1 cellular context compared by ENCODE assay signal in genomic region chr6:27605401-27606342, GRCh38.
TF ChIP-seq lines count a peak whose summit lies in the region.

No MANE protein-coding gene starts in this region.

TF ChIP-seq in K562, 482 proteins besides CTCF, POLR2A, EP300 and RAD21 (continued from another document and continues in another):
- TF ChIP-seq, protein P1, sequence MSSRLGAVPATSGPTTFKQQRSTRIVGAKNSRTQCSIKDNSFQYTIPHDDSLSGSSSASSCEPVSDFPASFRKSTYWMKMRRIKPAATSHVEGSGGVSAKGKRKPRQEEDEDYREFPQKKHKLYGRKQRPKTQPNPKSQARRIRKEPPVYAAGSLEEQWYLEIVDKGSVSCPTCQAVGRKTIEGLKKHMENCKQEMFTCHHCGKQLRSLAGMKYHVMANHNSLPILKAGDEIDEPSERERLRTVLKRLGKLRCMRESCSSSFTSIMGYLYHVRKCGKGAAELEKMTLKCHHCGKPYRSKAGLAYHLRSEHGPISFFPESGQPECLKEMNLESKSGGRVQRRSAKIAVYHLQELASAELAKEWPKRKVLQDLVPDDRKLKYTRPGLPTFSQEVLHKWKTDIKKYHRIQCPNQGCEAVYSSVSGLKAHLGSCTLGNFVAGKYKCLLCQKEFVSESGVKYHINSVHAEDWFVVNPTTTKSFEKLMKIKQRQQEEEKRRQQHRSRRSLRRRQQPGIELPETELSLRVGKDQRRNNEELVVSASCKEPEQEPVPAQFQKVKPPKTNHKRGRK (tag; IDR thresholded peaks at IDR 0.05), result peak; percentile 46; the same call in 1 of the 2 replicates
- TF ChIP-seq ZFX (CRISPR knock-in tag; IDR thresholded peaks at IDR 0.05), result peak; percentile 56
- TF ChIP-seq DNMT1 (IDR thresholded peaks at IDR 0.05), result 0 out of 2 replicates have a peak, but pooled peaks have one; percentile 49
- TF ChIP-seq ZSCAN29 (IDR thresholded peaks at IDR 0.05), result peak; percentile 85
- peak in 1 of 2 experiments; percentile 22; a peak in 1 of 4 replicates for TF ChIP-seq NONO (IDR thresholded peaks at IDR 0.05; ENCODE audit: low read depth in 2 of 2, low read length in 1 of 2)
- TF ChIP-seq, protein P2, sequence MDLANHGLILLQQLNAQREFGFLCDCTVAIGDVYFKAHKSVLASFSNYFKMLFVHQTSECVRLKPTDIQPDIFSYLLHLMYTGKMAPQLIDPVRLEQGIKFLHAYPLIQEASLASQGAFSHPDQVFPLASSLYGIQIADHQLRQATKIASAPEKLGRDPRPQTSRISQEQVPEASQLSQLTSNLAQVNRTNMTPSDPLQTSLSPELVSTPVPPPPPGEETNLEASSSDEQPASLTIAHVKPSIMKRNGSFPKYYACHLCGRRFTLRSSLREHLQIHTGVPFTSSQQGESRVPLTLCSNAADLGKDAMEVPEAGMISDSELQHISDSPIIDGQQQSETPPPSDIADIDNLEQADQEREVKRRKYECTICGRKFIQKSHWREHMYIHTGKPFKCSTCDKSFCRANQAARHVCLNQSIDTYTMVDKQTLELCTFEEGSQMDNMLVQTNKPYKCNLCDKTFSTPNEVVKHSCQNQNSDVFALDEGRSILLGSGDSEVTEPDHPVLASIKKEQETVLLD (IDR thresholded peaks at IDR 0.05), result 0 out of 2 replicates have a peak, but pooled peaks have one; percentile 54
- no peak for TF ChIP-seq KAT7 (CRISPR knock-in tag; IDR thresholded peaks at IDR 0.05; ENCODE audit: borderline replicate concordance)
- 0 out of 2 replicates have a peak, but pooled peaks have one; percentile 24 for TF ChIP-seq HDGF (IDR thresholded peaks at IDR 0.05)
- peak; percentile 36; the same call in 1 of the 2 replicates for TF ChIP-seq TRIM28 (IDR thresholded peaks at IDR 0.05)
- TF ChIP-seq ESRRA (IDR thresholded peaks at IDR 0.05; ENCODE audit: borderline replicate concordance, low read depth), result peak; percentile 44
- TF ChIP-seq BRF1 (IDR thresholded peaks at IDR 0.05; ENCODE audit: borderline replicate concordance, extremely low read depth, insufficient read length), result peak; percentile 60
- TF ChIP-seq, protein P3, sequence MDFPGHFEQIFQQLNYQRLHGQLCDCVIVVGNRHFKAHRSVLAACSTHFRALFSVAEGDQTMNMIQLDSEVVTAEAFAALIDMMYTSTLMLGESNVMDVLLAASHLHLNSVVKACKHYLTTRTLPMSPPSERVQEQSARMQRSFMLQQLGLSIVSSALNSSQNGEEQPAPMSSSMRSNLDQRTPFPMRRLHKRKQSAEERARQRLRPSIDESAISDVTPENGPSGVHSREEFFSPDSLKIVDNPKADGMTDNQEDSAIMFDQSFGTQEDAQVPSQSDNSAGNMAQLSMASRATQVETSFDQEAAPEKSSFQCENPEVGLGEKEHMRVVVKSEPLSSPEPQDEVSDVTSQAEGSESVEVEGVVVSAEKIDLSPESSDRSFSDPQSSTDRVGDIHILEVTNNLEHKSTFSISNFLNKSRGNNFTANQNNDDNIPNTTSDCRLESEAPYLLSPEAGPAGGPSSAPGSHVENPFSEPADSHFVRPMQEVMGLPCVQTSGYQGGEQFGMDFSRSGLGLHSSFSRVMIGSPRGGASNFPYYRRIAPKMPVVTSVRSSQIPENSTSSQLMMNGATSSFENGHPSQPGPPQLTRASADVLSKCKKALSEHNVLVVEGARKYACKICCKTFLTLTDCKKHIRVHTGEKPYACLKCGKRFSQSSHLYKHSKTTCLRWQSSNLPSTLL (IDR thresholded peaks at IDR 0.05), result peak; percentile 88
- no peak for TF ChIP-seq ZC3H4 (CRISPR knock-in tag; IDR thresholded peaks at IDR 0.05; ENCODE audit: borderline replicate concordance)
- 0 out of 2 replicates have a peak, but pooled peaks have one; percentile 13 for TF ChIP-seq ARID2 (IDR thresholded peaks at IDR 0.05)
- TF ChIP-seq ZNF3 (CRISPR knock-in tag; IDR thresholded peaks at IDR 0.05), result no peak
- TF ChIP-seq ETS1 (conservative IDR thresholded peaks at IDR 0.05; ENCODE audit: control insufficient read depth, low read depth, low read length), result peak; percentile 98
- TF ChIP-seq ELF1 (tag; IDR thresholded peaks at IDR 0.05), result peak; percentile 81
- peak; percentile 44 for TF ChIP-seq MEIS2 (IDR thresholded peaks at IDR 0.05; ENCODE audit: partially characterized antibody)
- TF ChIP-seq DMBX1 (CRISPR knock-in tag; IDR thresholded peaks at IDR 0.05; ENCODE audit: borderline replicate concordance), result no peak
- TF ChIP-seq ZBTB11 (CRISPR knock-in tag; IDR thresholded peaks at IDR 0.05), result peak in 1 of 3 experiments; percentile 77; a peak in 2 of 6 replicates
- TF ChIP-seq ZNF232 (CRISPR knock-in tag; IDR thresholded peaks at IDR 0.05), result 0 out of 2 replicates have a peak, but pooled peaks have one; percentile 48
- TF ChIP-seq COPS2 (conservative IDR thresholded peaks at IDR 0.05), result no peak
- no peak; the same call in 1 of the 2 replicates for TF ChIP-seq CREB1 (IDR thresholded peaks at IDR 0.05)
- TF ChIP-seq CREB1 (CRISPR knock-in tag; IDR thresholded peaks at IDR 0.05), result peak; percentile 10; the same call in 1 of the 2 replicates
- peak; percentile 99 for TF ChIP-seq RBM39 (optimal IDR thresholded peaks at IDR 0.05; ENCODE audit: low read depth, low read length)
- TF ChIP-seq, protein P4, sequence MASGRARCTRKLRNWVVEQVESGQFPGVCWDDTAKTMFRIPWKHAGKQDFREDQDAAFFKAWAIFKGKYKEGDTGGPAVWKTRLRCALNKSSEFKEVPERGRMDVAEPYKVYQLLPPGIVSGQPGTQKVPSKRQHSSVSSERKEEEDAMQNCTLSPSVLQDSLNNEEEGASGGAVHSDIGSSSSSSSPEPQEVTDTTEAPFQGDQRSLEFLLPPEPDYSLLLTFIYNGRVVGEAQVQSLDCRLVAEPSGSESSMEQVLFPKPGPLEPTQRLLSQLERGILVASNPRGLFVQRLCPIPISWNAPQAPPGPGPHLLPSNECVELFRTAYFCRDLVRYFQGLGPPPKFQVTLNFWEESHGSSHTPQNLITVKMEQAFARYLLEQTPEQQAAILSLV (tag; IDR thresholded peaks at IDR 0.05), result 0 out of 2 replicates have a peak, but pooled peaks have one; percentile 55
- 0 out of 2 replicates have a peak, but pooled peaks have one; percentile 35 for TF ChIP-seq PML (IDR thresholded peaks at IDR 0.05; ENCODE audit: low read length)
- TF ChIP-seq SP1 (CRISPR knock-in tag; IDR thresholded peaks at IDR 0.05), result peak; percentile 85
- TF ChIP-seq MEF2A (IDR thresholded peaks at IDR 0.05; ENCODE audit: control insufficient read depth, low read depth, low read length), result peak; percentile 36; the same call in 1 of the 2 replicates
- TF ChIP-seq ZNF764 (CRISPR knock-in tag; IDR thresholded peaks at IDR 0.05; ENCODE audit: low read depth), result peak; percentile 29; the same call in 1 of the 2 replicates
- peak; percentile 66 to 93; a peak in 2 of 4 replicates for TF ChIP-seq ARNT (IDR thresholded peaks at IDR 0.05)
- TF ChIP-seq ZBTB40 (IDR thresholded peaks at IDR 0.05), result peak; percentile 87
- TF ChIP-seq ZBTB40 (CRISPR knock-in tag; IDR thresholded peaks at IDR 0.05), result no peak
- TF ChIP-seq FOXM1 (IDR thresholded peaks at IDR 0.05; ENCODE audit: low read depth), result no peak
- TF ChIP-seq FOXM1 (CRISPR knock-in tag; IDR thresholded peaks at IDR 0.05; ENCODE audit: low read depth), result 0 out of 2 replicates have a peak, but pooled peaks have one; percentile 34
- TF ChIP-seq ETV1 (tag; conservative IDR thresholded peaks at IDR 0.05; ENCODE audit: low read depth), result peak; percentile 89
- TF ChIP-seq ZNF785 (CRISPR knock-in tag; IDR thresholded peaks at IDR 0.05), result no peak
- TF ChIP-seq FOXP4 (CRISPR knock-in tag; IDR thresholded peaks at IDR 0.05; ENCODE audit: borderline replicate concordance), result 0 out of 2 replicates have a peak, but pooled peaks have one; percentile 62
